Comparison of ENCODE assay signal across 8 cellular contexts in genomic region chrX:40735318-40736169, GRCh38. TPM values are rescaled to one million over a fixed set of nuclear protein-coding genes. Genes with fewer than 3 reads are reported as not detected.
A peak's percentile ranks its signal among the peaks of the same experiment; 100 is the strongest.
DNase-seq lines count a peak whose midpoint lies in the region; ATAC-seq and TF ChIP-seq lines count a peak whose summit lies in the region.

TSS of gene MED14 (minus strand) at chrX:40735542. CDS start at chrX:40735412, 130 bp downstream.

- peak within 1 kb of the TSS; percentile 93 to 97 for H3K27ac ChIP-seq in left lung

- peak; percentile 45 for TF ChIP-seq CTCF in CD14-positive monocyte (IDR thresholded peaks at IDR 0.05)
- peak in 1 of 2 donors; percentile 43 for TF ChIP-seq CTCF in left lung (IDR thresholded peaks at IDR 0.05)

- no peaks in the 10 kb centered on the region for H3K36me3 ChIP-seq in left lung

- H3K9me3 ChIP-seq in left lung, result no peaks in the 10 kb centered on the region

- intact Hi-C loops in CD14-positive monocyte (cut with micrococcal nuclease) (loop anchor here (10.0 kb wide), 3 partner anchors 81 to 389 kb away; partner anchors contain the start of gene CXorf38 (in 1 of the 2)), left lung (cut with DNase I) (no loop called here)

- H3K4me3 ChIP-seq in left lung, result peak within 1 kb of the TSS; percentile 65 to 91

- DNase-seq in CD14-positive monocyte (ENCODE audit: low spot score), result peak; percentile 75
- DNase-seq in NCI-H69 (lab: John Stamatoyannopoulos, UW), result peak; percentile 94
- peak; percentile 87 for DNase-seq in activated CD4-positive, alpha-beta T cell treated with anti-CD3 and anti-CD28 coated beads, Interleukin-2, amount 50 U/mL, for 1 hour
- DNase-seq in cortex of kidney (lab: John Stamatoyannopoulos, UW), result peak; percentile 6
- peak; percentile 91 to 93 for DNase-seq in left lung
- DNase-seq in stimulated activated CD4-positive, alpha-beta T cell treated with anti-CD3 and anti-CD28 coated beads, Interleukin-2, amount 100 ng/mL, for 48 hours, result peak; percentile 71 to 91

- H3K27me3 Mint-ChIP-seq in CD14-positive monocyte (ENCODE audit: low read depth in 3 of 3), result peaks cover 0 to 62% (median 0%) of the 10 kb centered on the region in 3 donors

- no peaks in the 10 kb centered on the region for H3K27me3 ChIP-seq in left lung

- ATAC-seq in GM19351 (IDR thresholded peaks at IDR 0.05; ENCODE audit: unreplicated experiment), result peak; percentile 90
- peak; percentile 91 for ATAC-seq in HG03521 (IDR thresholded peaks at IDR 0.05; ENCODE audit: unreplicated experiment)
- ATAC-seq in left lung, result peak; percentile 98

- peaks cover 4 to 7% of the 10 kb centered on the region in 2 donors for H3K36me3 Mint-ChIP-seq in CD14-positive monocyte

- peak within 1 kb of the TSS; percentile 82 to 89 for H3K4me3 Mint-ChIP-seq in CD14-positive monocyte

- H3K9me3 Mint-ChIP-seq in CD14-positive monocyte, result peaks cover 0 to 8% (median 0%) of the 10 kb centered on the region in 7 donors

- H3K4me1 ChIP-seq in left lung, result peaks cover 0 to 25% of the 10 kb centered on the region in 2 donors

- peak within 1 kb of the TSS; percentile 98 to 99 (median 99) for H3K27ac Mint-ChIP-seq in CD14-positive monocyte

- peaks cover 37% of the 10 kb centered on the region for H3K4me1 Mint-ChIP-seq in CD14-positive monocyte

RNA-seq across cellular contexts. Expression of gene MED14, which starts in this region (rescaled TPM):
- 1 to 10 TPM; 3.6 to 6.8 TPM for polyA plus RNA-seq in CD14-positive monocyte
- 10 to 100 TPM; 44.6 to 45.9 TPM for total RNA-seq in left lung

Comparison
In these comparisons a context has a peak if more than half of its experiments do, and no peak if none do; other contexts are left out.
1. Peak in every context shown above with its lines: DNase-seq, ATAC-seq, H3K4me3 ChIP-seq and H3K27ac ChIP-seq.
2. DNase-seq: peak in every context shown above with its lines; median percentile 94 in NCI-H69; 92 in left lung; 87 in activated CD4-positive, alpha-beta T cell treated with anti-CD3 and anti-CD28 coated beads, Interleukin-2, amount 50 U/mL, for 1 hour; 81 in stimulated activated CD4-positive, alpha-beta T cell treated with anti-CD3 and anti-CD28 coated beads, Interleukin-2, amount 100 ng/mL, for 48 hours; 75 in CD14-positive monocyte; 6 in cortex of kidney.
3. intact Hi-C loops: an anchor here in CD14-positive monocyte (10.0 kb wide); none called in left lung.